9 cellular contexts compared by ENCODE assay signal in genomic region chr3:129016366-129016724, GRCh38. TPM values are rescaled to one million over a fixed set of nuclear protein-coding genes. Genes with fewer than 3 reads are reported as not detected.
DNase-seq lines count a peak whose midpoint lies in the region; ATAC-seq and TF ChIP-seq lines count a peak whose summit lies in the region.
"Had no signal": no experiment of that assay in that cellular context is flagged by ENCODE, and none has a peak within 500 bp of the region (broad histone marks: within the 10 kb centered on the region; RNA-seq: fewer than 3 reads in every experiment).

No MANE protein-coding gene starts in this region.

- H3K9ac ChIP-seq in mammary epithelial cell (ENCODE audit: insufficient read depth, low read length) (no peak overlapping the region), stomach smooth muscle (ENCODE audit: low read length in 2 of 2) (peak overlapping the region in 1 of 2 donors; percentile 2)

- peak; percentile 60 for ATAC-seq in activated T-helper 17 cell treated with anti-CD3 and anti-CD28 coated beads, Interleukin-2, amount 50 U/mL, for 72 hours (replicated peaks)
- peak; percentile 58 for ATAC-seq in left lung
- ATAC-seq in GM19035 (IDR thresholded peaks at IDR 0.05; ENCODE audit: unreplicated experiment): no peak
- no peak for ATAC-seq in omental fat pad (ENCODE audit: low FRiP score)

- H3K4me1 Mint-ChIP-seq in MCF 10A (ENCODE audit: insufficient read depth, unreplicated experiment): no peaks in the 10 kb centered on the region
- H3K4me1 Mint-ChIP-seq in activated T-helper 17 cell treated with anti-CD3 and anti-CD28 coated beads, Interleukin-2, amount 50 U/mL, for 72 hours: peaks cover 15% of the 10 kb centered on the region

- H3K27ac Mint-ChIP-seq in MCF 10A (ENCODE audit: low read depth, unreplicated experiment): no peak overlapping the region
- H3K27ac Mint-ChIP-seq in activated T-helper 17 cell treated with anti-CD3 and anti-CD28 coated beads, Interleukin-2, amount 50 U/mL, for 72 hours: peak overlapping the region; percentile 95

- dilution Hi-C loops in mammary epithelial cell (cut with HindIII; ENCODE audit: low sequenced_read_pairs): loop anchor here (5.0 to 10.0 kb wide), 2 partner anchors 34 to 332 kb away; no protein-coding TSS in a partner anchor

- TF ChIP-seq CTCF in MCF 10A (IDR thresholded peaks at IDR 0.05; ENCODE audit: unreplicated experiment): no peak
- TF ChIP-seq CTCF in mammary epithelial cell (conservative IDR thresholded peaks at IDR 0.05 in 1 of 2, IDR thresholded peaks at IDR 0.05 in 1 of 2; ENCODE audit: extremely low read depth in 1 of 2, insufficient read depth in 1 of 2, low read depth in 1 of 2, low read length in 2 of 2): peak in 1 of 2 donors; percentile 45
- no peak for TF ChIP-seq CTCF in left lung (IDR thresholded peaks at IDR 0.05)
- no peak for TF ChIP-seq CTCF in omental fat pad (IDR thresholded peaks at IDR 0.05)

- POLR2A ChIA-PET in MCF 10A (lab: Yijun Ruan, JAX): interaction anchor here (0.5 to 2.0 kb wide), 3 partner anchors 10 to 145 kb away, joined by 3 to 6 read pairs (median 3); no protein-coding TSS in a partner anchor

- 32% methylated on average over 6 of the region's 6 CpGs for WGBS in mammary epithelial cell (ENCODE audit: low coverage, missing lambda C conversion rate)

- H4K20me1 ChIP-seq in mammary epithelial cell (ENCODE audit: insufficient read depth, low read length): no peaks in the 10 kb centered on the region

- H3K27me3 ChIP-seq in mammary epithelial cell (ENCODE audit: insufficient read depth, low read length) (no peaks in the 10 kb centered on the region), left lung (no peaks in the 10 kb centered on the region), stomach smooth muscle (ENCODE audit: control insufficient read depth in 1 of 2, insufficient read depth in 2 of 2, low read length in 2 of 2) (no peaks in the 10 kb centered on the region)

- no TSS peak for BruUV-seq in MCF 10A (replicated peaks; lab: Mats Ljungman, UMichigan)
- no TSS peak for BruUV-seq in mammary epithelial cell (replicated peaks; lab: Mats Ljungman, UMichigan)

- no peak overlapping the region for H3K4me3 ChIP-seq in mammary epithelial cell (replicated peaks in 1 of 3; ENCODE audit: insufficient read depth in 1 of 3, low read depth in 2 of 3, low read length in 3 of 3)
- H3K4me3 ChIP-seq in left lung: no peak overlapping the region
- H3K4me3 ChIP-seq in stomach smooth muscle (ENCODE audit: low read length in 2 of 2): no peak overlapping the region

- no peaks in the 10 kb centered on the region for H3K27me3 Mint-ChIP-seq in MCF 10A (ENCODE audit: insufficient read depth, unreplicated experiment)
- H3K27me3 Mint-ChIP-seq in activated T-helper 17 cell treated with anti-CD3 and anti-CD28 coated beads, Interleukin-2, amount 50 U/mL, for 72 hours: no peaks in the 10 kb centered on the region

- H2AFZ ChIP-seq in mammary epithelial cell (ENCODE audit: low read depth, low read length): no peak overlapping the region

- no peaks in the 10 kb centered on the region for H3K36me3 ChIP-seq in mammary epithelial cell (ENCODE audit: insufficient read depth, low read length)
- no peaks in the 10 kb centered on the region for H3K36me3 ChIP-seq in left lung
- peaks cover 0 to 2% of the 10 kb centered on the region in 2 donors for H3K36me3 ChIP-seq in stomach smooth muscle (ENCODE audit: control insufficient read depth in 2 of 2, insufficient read depth in 2 of 2, low read length in 2 of 2)

- DNase-seq in MCF 10A (ENCODE audit: unreplicated experiment) (peak; percentile 25), mammary epithelial cell (no peak), NOMO-1 (lab: John Stamatoyannopoulos, UW; ENCODE audit: unreplicated experiment in 2 of 2) (peak; percentile 92), left lung (peak; percentile 54 to 63), omental fat pad (ENCODE audit: low spot score) (no peak)

- intact Hi-C loops in MCF 10A (cut with micrococcal nuclease): loop anchor here (2.0 kb wide), 1 partner anchor 46 kb away; no protein-coding TSS in a partner anchor
- intact Hi-C loops in mammary epithelial cell (cut with micrococcal nuclease): loop anchor here (2.0 kb wide), 1 partner anchor 46 kb away; no protein-coding TSS in a partner anchor
- intact Hi-C loops in left lung (cut with DNase I): no loop called here

- no peak overlapping the region for H3K4me2 ChIP-seq in mammary epithelial cell (ENCODE audit: insufficient read depth, low read depth, low read length)

- no peaks in the 10 kb centered on the region for H3K79me2 ChIP-seq in mammary epithelial cell (ENCODE audit: insufficient read depth, low read length)

- H3K9me3 ChIP-seq in mammary epithelial cell (replicated peaks; ENCODE audit: insufficient read depth, low read length) (no peaks in the 10 kb centered on the region), left lung (no peaks in the 10 kb centered on the region), stomach smooth muscle (ENCODE audit: control insufficient read depth in 2 of 2, low read length in 2 of 2) (no peaks in the 10 kb centered on the region)

- no peaks in the 10 kb centered on the region for H3K4me1 ChIP-seq in mammary epithelial cell (ENCODE audit: insufficient read depth, low read length)
- peaks cover 18 to 26% of the 10 kb centered on the region in 2 donors for H3K4me1 ChIP-seq in left lung
- peaks cover 28% of the 10 kb centered on the region for H3K4me1 ChIP-seq in stomach smooth muscle (ENCODE audit: control insufficient read depth, insufficient read depth, low read length)

- in situ Hi-C loops in mammary epithelial cell (cut with MboI; ENCODE audit: low sequenced_read_pairs in 2 of 2): no loop called here

- no peaks in the 10 kb centered on the region for H3K36me3 Mint-ChIP-seq in MCF 10A (ENCODE audit: insufficient read depth, unreplicated experiment)
- H3K36me3 Mint-ChIP-seq in activated T-helper 17 cell treated with anti-CD3 and anti-CD28 coated beads, Interleukin-2, amount 50 U/mL, for 72 hours (ENCODE audit: low read depth): no peaks in the 10 kb centered on the region

- H3K27ac ChIP-seq in mammary epithelial cell (ENCODE audit: insufficient read depth, low read depth, low read length) (no peak overlapping the region), left lung (peak overlapping the region; percentile 55 to 77), stomach smooth muscle (ENCODE audit: low read length) (peak overlapping the region; percentile 37)

- no peaks in the 10 kb centered on the region for H3K9me3 Mint-ChIP-seq in MCF 10A (ENCODE audit: unreplicated experiment)
- no peaks in the 10 kb centered on the region for H3K9me3 Mint-ChIP-seq in activated T-helper 17 cell treated with anti-CD3 and anti-CD28 coated beads, Interleukin-2, amount 50 U/mL, for 72 hours

- H3K4me3 Mint-ChIP-seq in MCF 10A (ENCODE audit: unreplicated experiment): no peak overlapping the region
- H3K4me3 Mint-ChIP-seq in activated T-helper 17 cell treated with anti-CD3 and anti-CD28 coated beads, Interleukin-2, amount 50 U/mL, for 72 hours: peak overlapping the region; percentile 75

- CTCF ChIA-PET in MCF 10A (lab: Yijun Ruan, JAX): interaction anchor here (0.7 to 4.6 kb wide), 9 partner anchors 9 to 300 kb away, joined by 3 to 27 read pairs (median 4); no protein-coding TSS in a partner anchor
- CTCF ChIA-PET in mammary epithelial cell (lab: Charles Lee; ENCODE audit: low non-redundant PET): interaction anchor here (0.5 to 1.7 kb wide), 4 partner anchors 13 to 271 kb away, joined by 3 to 16 read pairs (median 4); no protein-coding TSS in a partner anchor

RNA-seq across cellular contexts. Expression of gene EFCC1, which starts 15.2 kb away (rescaled TPM):
- total RNA-seq in MCF 10A (2022): not detected in 2 replicates
- total RNA-seq in mammary epithelial cell: under 1 TPM in 1 of 2 donors, not detected in 1; under 0.01 TPM
- polyA plus RNA-seq in mammary epithelial cell: not detected
- polyA minus RNA-seq in mammary epithelial cell: not detected
- total RNA-seq in activated T-helper 17 cell treated with anti-CD3 and anti-CD28 coated beads, Interleukin-2, amount 50 U/mL, for 72 hours: not detected
- 1 to 10 TPM; 2.7 to 4.9 TPM for total RNA-seq in left lung
- 1 to 10 TPM in 3 of 4 donors, under 1 TPM in 1; 0.72 to 6.3 (median 1.2) TPM for total RNA-seq in omental fat pad
- polyA plus RNA-seq: neural cell had no signal

RNA-seq across cellular contexts. Expression of gene CFAP92, which starts 22.5 kb away (rescaled TPM):
- 0.10 and 0.16 TPM in 2 replicates for total RNA-seq in MCF 10A (2022)
- total RNA-seq in mammary epithelial cell: 1 to 10 TPM in 1 of 2 donors, under 1 TPM in 1; 0.83 to 1.0 TPM
- polyA plus RNA-seq in mammary epithelial cell: 0.29 TPM
- 3.5 TPM for polyA minus RNA-seq in mammary epithelial cell
- under 1 TPM in 1 of 2 donors, not detected in 1; 0.50 TPM for total RNA-seq in activated T-helper 17 cell treated with anti-CD3 and anti-CD28 coated beads, Interleukin-2, amount 50 U/mL, for 72 hours
- total RNA-seq in left lung: 1 to 10 TPM; 1.7 to 2.1 TPM
- 1 to 10 TPM in 2 of 4 donors, not detected in 2; 1.1 to 2.2 TPM for total RNA-seq in omental fat pad

RNA-seq across cellular contexts. Expression of gene GP9, which starts 44.2 kb away (rescaled TPM):
- total RNA-seq in MCF 10A (2022) (not detected in 2 replicates), mammary epithelial cell (not detected), left lung (1 to 10 TPM in 1 of 2 donors, not detected in 1; 1.1 TPM), omental fat pad (not detected)
- not detected for polyA plus RNA-seq in mammary epithelial cell
- not detected for polyA minus RNA-seq in mammary epithelial cell
- not detected for total RNA-seq in activated T-helper 17 cell treated with anti-CD3 and anti-CD28 coated beads, Interleukin-2, amount 50 U/mL, for 72 hours
- polyA plus RNA-seq: neural cell had no signal

Comparison
In these comparisons a context has a peak if more than half of its experiments do, and no peak if none do; other contexts are left out.
1. DNase-seq: peak in MCF 10A (single experiment), NOMO-1 (2 of 2) and left lung (2 of 2); none in mammary epithelial cell (single experiment) and omental fat pad (single experiment).
2. ATAC-seq: peak in activated T-helper 17 cell treated with anti-CD3 and anti-CD28 coated beads, Interleukin-2, amount 50 U/mL, for 72 hours (single experiment) and left lung (single experiment); none in GM19035 (single experiment) and omental fat pad (single experiment).
3. intact Hi-C loops: an anchor here in MCF 10A (2.0 kb wide) and mammary epithelial cell (2.0 kb wide); none called in left lung.